Comparison of ENCODE assay signal across 8 cellular contexts in genomic region chr5:132775439-132776076, GRCh38. TPM values are rescaled to one million over a fixed set of nuclear protein-coding genes. Genes with fewer than 3 reads are reported as not detected.
DNase-seq lines count a peak whose midpoint lies in the region; ATAC-seq and TF ChIP-seq lines count a peak whose summit lies in the region.

No MANE protein-coding gene starts in this region.

- no peak overlapping the region for H4K91ac ChIP-seq in H9 (ENCODE audit: insufficient read length, low read depth, low read length)

- H2BK120ac ChIP-seq in H9 (ENCODE audit: low read depth, low read length, poor library complexity, severe bottlenecking): no peak overlapping the region

- peaks cover 10% of the 10 kb centered on the region; the same call in 1 of the 2 replicates for H3K4me1 ChIP-seq in H9 (ENCODE audit: insufficient read depth, low read length)
- H3K4me1 ChIP-seq in sigmoid colon: peaks cover 0 to 52% (median 36%) of the 10 kb centered on the region in 4 donors

- H3K9me3 Mint-ChIP-seq in H9 (no peaks in the 10 kb centered on the region; a peak in 1 of 5 replicates), activated B cell treated with CpG ODN at 0.5 μM for 24 hours (no peaks in the 10 kb centered on the region)

- no peaks in the 10 kb centered on the region for H3K36me3 ChIP-seq in sigmoid colon

- H4K5ac ChIP-seq in H9 (ENCODE audit: insufficient read length, low read depth, low read length): no peak overlapping the region

- H3K27me3 Mint-ChIP-seq in H9 (ENCODE audit: low read depth) (peaks cover 66% of the 10 kb centered on the region), activated B cell treated with CpG ODN at 0.5 μM for 24 hours (peaks cover 26% of the 10 kb centered on the region)

- H3K23ac ChIP-seq in H9 (ENCODE audit: insufficient read length, low read depth, low read length): no peak overlapping the region

- H3K18ac ChIP-seq in H9 (ENCODE audit: insufficient read length, low read depth, low read length): no peak overlapping the region

- no peak overlapping the region for H3K14ac ChIP-seq in H9 (ENCODE audit: insufficient read depth, low read length)

- no peaks in the 10 kb centered on the region for H3K36me3 Mint-ChIP-seq in H9 (ENCODE audit: insufficient read depth in 1 of 3, low read depth in 3 of 3)
- H3K36me3 Mint-ChIP-seq in activated B cell treated with CpG ODN at 0.5 μM for 24 hours (ENCODE audit: low read depth): no peaks in the 10 kb centered on the region

- peaks cover 16% of the 10 kb centered on the region; the same call in 1 of the 2 replicates for H3K27me3 ChIP-seq in H9 (ENCODE audit: insufficient read depth, low read length)
- H3K27me3 ChIP-seq in sigmoid colon: no peaks in the 10 kb centered on the region

- H3K23me2 ChIP-seq in H9 (ENCODE audit: insufficient read length, low read depth, low read length, poor library complexity, severe bottlenecking): peaks cover 13% of the 10 kb centered on the region

- intact Hi-C loops in activated B cell treated with CpG ODN at 0.5 μM for 24 hours (cut with micrococcal nuclease): loop anchor here (2.0 to 5.0 kb wide), 2 partner anchors 37 to 39 kb away; partner anchors contain the start of genes KIF3A and SOWAHA
- intact Hi-C loops in sigmoid colon (cut with DNase I): loop anchor here (2.0 to 5.0 kb wide), 3 partner anchors 39 to 278 kb away; partner anchors contain the start of gene KIF3A

- H3K9me3 ChIP-seq in H9 (ENCODE audit: control insufficient read depth, low read depth, low read length) (no peaks in the 10 kb centered on the region), sigmoid colon (no peaks in the 10 kb centered on the region)

- H4K20me1 ChIP-seq in H9 (ENCODE audit: control insufficient read depth, insufficient read depth, insufficient read length): no peaks in the 10 kb centered on the region

- no peak overlapping the region for H2AK5ac ChIP-seq in H9 (ENCODE audit: insufficient read length, low read length)

- H2AFZ ChIP-seq in H9 (ENCODE audit: low read length): no peak overlapping the region

- peaks cover 2% of the 10 kb centered on the region; the same call in 1 of the 2 replicates for H3K79me2 ChIP-seq in H9 (ENCODE audit: insufficient read depth, low read length)

- H3K4ac ChIP-seq in H9 (ENCODE audit: low read depth, low read length): no peak overlapping the region

- TF ChIP-seq CTCF in H9 (conservative IDR thresholded peaks at IDR 0.05) (no peak), activated B cell treated with CpG ODN at 0.5 μM for 24 hours (IDR thresholded peaks at IDR 0.05) (no peak), foreskin fibroblast (IDR thresholded peaks at IDR 0.05; ENCODE audit: low read depth, low read length) (no peak), sigmoid colon (IDR thresholded peaks at IDR 0.05) (no peak), GM10248 (IDR thresholded peaks at IDR 0.05; ENCODE audit: control extremely low read depth, extremely low read depth, low read depth, missing control alignments) (no peak)

- POLR2A ChIA-PET in activated B cell treated with CpG ODN at 0.5 μM for 24 hours (lab: Charles Lee) (no interaction called here), GM10248 (lab: Yijun Ruan, JAX) (no interaction called here)

- H3K4me3 ChIP-seq in foreskin fibroblast (ENCODE audit: low read depth in 1 of 2, low read length in 2 of 2): peak overlapping the region; percentile 78 to 79
- H3K4me3 ChIP-seq in sigmoid colon: peak overlapping the region in 3 of 4 donors; percentile 68 to 79 (median 78)

- H3K27ac ChIP-seq in H9 (ENCODE audit: insufficient read length, low read depth, low read length) (no peak overlapping the region), sigmoid colon (peak overlapping the region; percentile 75 to 82 (median 78))

- no peak for TF ChIP-seq EP300 in sigmoid colon (IDR thresholded peaks at IDR 0.05)

- no peak overlapping the region for H3K9ac ChIP-seq in H9 (ENCODE audit: extremely low read depth, insufficient read length, low read length)

- no peak overlapping the region for H2BK20ac ChIP-seq in H9 (ENCODE audit: low read depth, low read length, poor library complexity, severe bottlenecking)

- H3K4me3 Mint-ChIP-seq in H9: peak overlapping the region; percentile 65 to 80; a peak in 4 of 5 replicates
- H3K4me3 Mint-ChIP-seq in activated B cell treated with CpG ODN at 0.5 μM for 24 hours: peak overlapping the region; percentile 59

- no peak overlapping the region for H2BK12ac ChIP-seq in H9 (ENCODE audit: insufficient read length, low read depth, low read length)

- DNase-seq in H9 (no peak), activated B cell treated with CpG ODN at 0.5 μM for 24 hours (no peak), foreskin fibroblast (peak in 1 of 2 donors; percentile 34), sigmoid colon (peak; percentile 47), DMS79 (lab: John Stamatoyannopoulos, UW) (no peak), GM10248 (ENCODE audit: extremely low spot score) (no peak), SHP77 (lab: John Stamatoyannopoulos, UW) (no peak)
- DNase-seq in NK-92 treated with Interleukin-12 subunit alpha and Interleukin-12 subunit beta, amount 100 ng/mL, for 24 hours (lab: John Stamatoyannopoulos, UW): no peak

- H3K56ac ChIP-seq in H9 (ENCODE audit: insufficient read length, low read depth, low read length): no peak overlapping the region

- H2BK5ac ChIP-seq in H9 (ENCODE audit: insufficient read length, low read length): no peak overlapping the region

- H3K4me1 Mint-ChIP-seq in H9: peaks cover 33 to 37% of the 10 kb centered on the region in 2 experiments
- H3K4me1 Mint-ChIP-seq in activated B cell treated with CpG ODN at 0.5 μM for 24 hours: peaks cover 15% of the 10 kb centered on the region

- H3K79me1 ChIP-seq in H9 (ENCODE audit: insufficient read depth, low read depth, low read length, poor library complexity, severe bottlenecking): peaks cover 2% of the 10 kb centered on the region

- no CpG with 5 or more reads among the region's 8 CpGs for WGBS in H9 (ENCODE audit: extremely low coverage, insufficient read length, low lambda C conversion rate)
- 27 to 48% methylated on average over 8 of the region's 8 CpGs for WGBS in sigmoid colon, 2 donors

- H3K27ac Mint-ChIP-seq in H9 (no peak overlapping the region), activated B cell treated with CpG ODN at 0.5 μM for 24 hours (no peak overlapping the region)

- H3K4me2 ChIP-seq in H9 (ENCODE audit: insufficient read depth, insufficient read length, low read length): peak overlapping the region; percentile 67

- ATAC-seq in activated B cell treated with CpG ODN at 0.5 μM for 24 hours (ENCODE audit: low read depth): no peak

- CTCF ChIA-PET in activated B cell treated with CpG ODN at 0.5 μM for 24 hours (lab: Charles Lee): no interaction called here
- CTCF ChIA-PET in GM10248 (lab: Yijun Ruan, JAX): interaction anchor here (0.9 to 2.2 kb wide), 6 partner anchors 9 to 275 kb away, joined by 3 to 10 read pairs (median 5); partner anchors contain the start of gene CCNI2

- no peak overlapping the region for H3T11ph ChIP-seq in H9 (ENCODE audit: low read length)

- TF ChIP-seq POLR2A in sigmoid colon (IDR thresholded peaks at IDR 0.05): no peak

- no peak overlapping the region for H4K8ac ChIP-seq in H9 (replicated peaks; ENCODE audit: insufficient read length, low read depth, low read length)

- no peak overlapping the region for H2BK15ac ChIP-seq in H9 (ENCODE audit: low read depth, low read length)

RNA-seq across cellular contexts. Expression of gene SEPTIN8, which starts 1.5 kb away (rescaled TPM):
- total RNA-seq in H9 (2021): 36.0 and 38.2 TPM in 2 replicates
- total RNA-seq in activated B cell treated with CpG ODN at 0.5 μM for 24 hours: 6.5 and 7.3 TPM in 2 replicates
- total RNA-seq in sigmoid colon: 10 to 100 TPM; 21.4 to 36.0 (median 30.9) TPM
- polyA plus RNA-seq in sigmoid colon: 10 to 100 TPM; 19.2 to 38.0 (median 30.7) TPM

RNA-seq across cellular contexts. Expression of gene CCNI2, which starts 28.3 kb away (rescaled TPM):
- 0.57 and 0.90 TPM in 2 replicates for total RNA-seq in H9 (2021)
- 0.44 and 1.5 TPM in 2 replicates for total RNA-seq in activated B cell treated with CpG ODN at 0.5 μM for 24 hours
- 1 to 10 TPM in 1 of 4 donors, not detected in 3; 1.4 TPM for total RNA-seq in sigmoid colon
- 1 to 10 TPM; 1.8 to 5.3 (median 2.3) TPM for polyA plus RNA-seq in sigmoid colon

RNA-seq across cellular contexts. Expression of gene SOWAHA, which starts 37.5 kb away (rescaled TPM):
- 0.20 and 0.31 TPM in 2 replicates for total RNA-seq in H9 (2021)
- not detected in 2 replicates for total RNA-seq in activated B cell treated with CpG ODN at 0.5 μM for 24 hours
- total RNA-seq in sigmoid colon: under 1 TPM in 2 of 4 donors, not detected in 2; 0.16 to 0.36 TPM
- 10 to 100 TPM in 2 of 3 donors, 1 to 10 TPM in 1; 8.0 to 33.8 (median 26.4) TPM for polyA plus RNA-seq in sigmoid colon

RNA-seq across cellular contexts. Expression of gene KIF3A, which starts 38.2 kb away (rescaled TPM):
- total RNA-seq in H9 (2021): 12.9 and 13.2 TPM in 2 replicates
- 9.2 and 9.8 TPM in 2 replicates for total RNA-seq in activated B cell treated with CpG ODN at 0.5 μM for 24 hours
- 10 to 100 TPM in 2 of 4 donors, 1 to 10 TPM in 2; 7.1 to 19.9 (median 12.9) TPM for total RNA-seq in sigmoid colon
- polyA plus RNA-seq in sigmoid colon: 1 to 10 TPM; 1.2 to 2.7 (median 1.8) TPM

RNA-seq across cellular contexts. Expression of gene SHROOM1, which starts 54.9 kb away (rescaled TPM):
- total RNA-seq in H9 (2021) (5.8 and 7.0 TPM in 2 replicates), activated B cell treated with CpG ODN at 0.5 μM for 24 hours (1.5 and 2.4 TPM in 2 replicates), sigmoid colon (10 to 100 TPM in 1 of 4 donors, 1 to 10 TPM in 3; 4.2 to 20.0 (median 7.6) TPM)
- 10 to 100 TPM; 22.4 to 25.1 (median 24.6) TPM for polyA plus RNA-seq in sigmoid colon
